13 cellular contexts compared by ENCODE assay signal in genomic region chr6:157814883-157815282, GRCh38.
DNase-seq lines count a peak whose midpoint lies in the region; ATAC-seq lines count a peak whose summit lies in the region.
"Had no signal": no experiment of that assay in that cellular context is flagged by ENCODE, and none has a peak within 500 bp of the region (broad histone marks: within the 10 kb centered on the region; RNA-seq: fewer than 3 reads in every experiment).

No MANE protein-coding gene starts in this region.

- ATAC-seq in GM18867 (IDR thresholded peaks at IDR 0.05; ENCODE audit: unreplicated experiment) (peak; percentile 56), GM21825 (IDR thresholded peaks at IDR 0.05; ENCODE audit: unreplicated experiment) (peak; percentile 56)

- H3K9ac ChIP-seq in rectal smooth muscle tissue (ENCODE audit: low read length) = no peak overlapping the region

- no peak overlapping the region for H3K4me3 ChIP-seq in rectal smooth muscle tissue (ENCODE audit: low read length)

- H3K27me3 ChIP-seq in rectal smooth muscle tissue (ENCODE audit: control insufficient read depth, insufficient read depth, low read length) = no peaks in the 10 kb centered on the region

- H3K36me3 ChIP-seq in rectal smooth muscle tissue (ENCODE audit: control insufficient read depth, insufficient read depth, low read length) = no peaks in the 10 kb centered on the region

- peak overlapping the region; percentile 55 for H3K27ac ChIP-seq in rectal smooth muscle tissue (ENCODE audit: low read depth, low read length)

- DNase-seq in RPMI8226 (peak; percentile 84), AML-193 (lab: John Stamatoyannopoulos, UW) (no peak), OCI-M2 (lab: John Stamatoyannopoulos, UW; ENCODE audit: unreplicated experiment) (no peak), GM19240 (ENCODE audit: insufficient read length, low spot score) (no peak), NCI-H2171 treated with DMSO at 0.1 percent for 48 hours (lab: John Stamatoyannopoulos, UW) (no peak)
- DNase-seq: activated CD8-positive, alpha-beta memory T cell treated with anti-CD3 and anti-CD28 coated beads, Interleukin-2, amount 50 U/mL, for 4 hours; effector CD8-positive, alpha-beta T cell; HCEC 1CT; NCI-H1092; SHP77 treated with DMSO at 0.1 percent for 48 hours had no signal

- H3K4me1 ChIP-seq in rectal smooth muscle tissue (ENCODE audit: control insufficient read depth, insufficient read depth, low read length) = peaks cover 4% of the 10 kb centered on the region
